Comparison of ENCODE assay signal across 19 cellular contexts in genomic region chr2:235570256-235570655, GRCh38.
A peak's percentile ranks its signal among the peaks of the same experiment; 100 is the strongest.
DNase-seq lines count a peak whose midpoint lies in the region; ATAC-seq and TF ChIP-seq lines count a peak whose summit lies in the region.
"Had no signal": no experiment of that assay in that cellular context is flagged by ENCODE, and none has a peak within 500 bp of the region (broad histone marks: within the 10 kb centered on the region; RNA-seq: fewer than 3 reads in every experiment).

No MANE protein-coding gene starts in this region.

- H3K4me3 ChIP-seq in smooth muscle cell = no peak overlapping the region
- H3K4me3 ChIP-seq: gastroesophageal sphincter, right atrium auricular region had no signal

- no peak overlapping the region for H3K4me2 ChIP-seq in smooth muscle cell

- H3K9me3 ChIP-seq in smooth muscle cell (replicated peaks; ENCODE audit: low read depth) = no peaks in the 10 kb centered on the region

- H4K20me1 ChIP-seq in smooth muscle cell (ENCODE audit: low read depth) = peaks cover 84% of the 10 kb centered on the region

- WGBS in smooth muscle cell (ENCODE audit: low lambda C conversion rate) = 43% methylated on average over 4 of the region's 4 CpGs

- DNase-seq in GM04504 (ENCODE audit: low read depth) = peak; percentile 16
- DNase-seq in iPS-NIHi11 (ENCODE audit: low spot score) = peak; percentile 38
- DNase-seq in smooth muscle cell (lab: John Stamatoyannopoulos, UW; ENCODE audit: unreplicated experiment) = no peak
- DNase-seq in iPS-NIHi7 (ENCODE audit: extremely low spot score) = no peak
- no peak for DNase-seq in natural killer cell treated with Interleukin-12 subunit alpha and Interleukin-12 subunit beta and Interleukin-15 and Interleukin-18, amount 100 ng/mL, for 72 hours (ENCODE audit: low spot score)
- no peak for DNase-seq in nucleus accumbens (lab: John Stamatoyannopoulos, UW)
- DNase-seq: activated CD8-positive, alpha-beta T cell treated with anti-CD3 and anti-CD28 coated beads for 36 hours; activated gamma-delta T cell; effector CD8-positive, alpha-beta T cell; NCI-H2081; NCI-H774; SHP77; stimulated activated CD4-positive, alpha-beta T cell treated with anti-CD3 and anti-CD28 coated beads, Interleukin-4, amount 100 ng/mL, for 4 hours had no signal

- peaks cover 0 to 3% of the 10 kb centered on the region in 2 donors for H3K4me1 Mint-ChIP-seq in natural killer cell treated with Interleukin-12 subunit alpha and Interleukin-12 subunit beta and Interleukin-15 and Interleukin-18, amount 100 ng/mL, for 72 hours (ENCODE audit: low read depth in 2 of 2)
- H3K4me1 Mint-ChIP-seq: stimulated activated memory B cell treated with anti-CD40 and anti-IgM and Interleukin-4, amounts not matched to agents 10 μg/mL and 1 μg/mL and 100 μg/mL, for 72 hours had no signal

- no peaks in the 10 kb centered on the region for H3K9me3 Mint-ChIP-seq in natural killer cell treated with Interleukin-12 subunit alpha and Interleukin-12 subunit beta and Interleukin-15 and Interleukin-18, amount 100 ng/mL, for 72 hours
- H3K9me3 Mint-ChIP-seq: activated CD8-positive, alpha-beta T cell treated with anti-CD3 and anti-CD28 coated beads for 36 hours had no signal

- no peak overlapping the region for H3K9ac ChIP-seq in smooth muscle cell (ENCODE audit: low read depth)

- H3K79me2 ChIP-seq in smooth muscle cell (ENCODE audit: low read depth) = peaks cover 46% of the 10 kb centered on the region

- H3K27me3 Mint-ChIP-seq in natural killer cell treated with Interleukin-12 subunit alpha and Interleukin-12 subunit beta and Interleukin-15 and Interleukin-18, amount 100 ng/mL, for 72 hours = peaks cover 9 to 11% of the 10 kb centered on the region in 2 donors
- H3K27me3 Mint-ChIP-seq: brain had no signal

- H3K27me3 ChIP-seq in smooth muscle cell (ENCODE audit: low read depth) = no peaks in the 10 kb centered on the region
- H3K27me3 ChIP-seq: gastroesophageal sphincter, right atrium auricular region had no signal

- H3K4me1 ChIP-seq in smooth muscle cell (ENCODE audit: low read depth) = peaks cover 14% of the 10 kb centered on the region

- H3K27ac Mint-ChIP-seq in natural killer cell treated with Interleukin-12 subunit alpha and Interleukin-12 subunit beta and Interleukin-15 and Interleukin-18, amount 100 ng/mL, for 72 hours = no peak overlapping the region
- H3K27ac Mint-ChIP-seq: activated CD8-positive, alpha-beta T cell treated with anti-CD3 and anti-CD28 coated beads for 36 hours; brain; stimulated activated memory B cell treated with anti-CD40 and anti-IgM and Interleukin-4, amounts not matched to agents 10 μg/mL and 1 μg/mL and 100 μg/mL, for 72 hours had no signal

- H2AFZ ChIP-seq in smooth muscle cell (ENCODE audit: low read depth) = no peak overlapping the region

- TF ChIP-seq CTCF in VCaP (conservative IDR thresholded peaks at IDR 0.05) = no peak
- TF ChIP-seq CTCF in smooth muscle cell (IDR thresholded peaks at IDR 0.05; ENCODE audit: borderline replicate concordance, insufficient read depth, poor library complexity, severe bottlenecking) = no peak

- no peaks in the 10 kb centered on the region for H3K36me3 Mint-ChIP-seq in natural killer cell treated with Interleukin-12 subunit alpha and Interleukin-12 subunit beta and Interleukin-15 and Interleukin-18, amount 100 ng/mL, for 72 hours
- H3K36me3 Mint-ChIP-seq: stimulated activated memory B cell treated with anti-CD40 and anti-IgM and Interleukin-4, amounts not matched to agents 10 μg/mL and 1 μg/mL and 100 μg/mL, for 72 hours had no signal

- H3F3A ChIP-seq in smooth muscle cell (ENCODE audit: low read depth) = no peaks in the 10 kb centered on the region

- ATAC-seq in HG03280 (IDR thresholded peaks at IDR 0.05; ENCODE audit: unreplicated experiment) = no peak
- no peak for ATAC-seq in natural killer cell treated with Interleukin-12 subunit alpha and Interleukin-12 subunit beta and Interleukin-15 and Interleukin-18, amount 100 ng/mL, for 72 hours
- ATAC-seq: activated CD8-positive, alpha-beta T cell treated with anti-CD3 and anti-CD28 coated beads for 36 hours; gastroesophageal sphincter; stimulated activated memory B cell treated with anti-CD40 and anti-IgM and Interleukin-4, amounts not matched to agents 10 μg/mL and 1 μg/mL and 100 μg/mL, for 72 hours had no signal

- H3K27ac ChIP-seq in VCaP (peak overlapping the region; percentile 81), smooth muscle cell (ENCODE audit: low read depth) (peak overlapping the region; percentile 3)
- H3K27ac ChIP-seq: right atrium auricular region had no signal

- no peaks in the 10 kb centered on the region for H3K36me3 ChIP-seq in smooth muscle cell (ENCODE audit: low read depth)
- H3K36me3 ChIP-seq: right atrium auricular region had no signal

- no peak overlapping the region for H3K4me3 Mint-ChIP-seq in natural killer cell treated with Interleukin-12 subunit alpha and Interleukin-12 subunit beta and Interleukin-15 and Interleukin-18, amount 100 ng/mL, for 72 hours
- H3K4me3 Mint-ChIP-seq: activated CD8-positive, alpha-beta T cell treated with anti-CD3 and anti-CD28 coated beads for 36 hours; brain; stimulated activated memory B cell treated with anti-CD40 and anti-IgM and Interleukin-4, amounts not matched to agents 10 μg/mL and 1 μg/mL and 100 μg/mL, for 72 hours had no signal

Comparison
In these comparisons a context has a peak if more than half of its experiments do, and no peak if none do; other contexts are left out.
1. DNase-seq: peak in GM04504 (single experiment) and iPS-NIHi11 (single experiment); none in smooth muscle cell (single experiment), iPS-NIHi7 (single experiment), natural killer cell treated with Interleukin-12 subunit alpha and Interleukin-12 subunit beta and Interleukin-15 and Interleukin-18, amount 100 ng/mL, for 72 hours (single experiment) and nucleus accumbens (0 of 56).